ENCODE assay signal across 1 cellular context in the genomic region with DNA sequence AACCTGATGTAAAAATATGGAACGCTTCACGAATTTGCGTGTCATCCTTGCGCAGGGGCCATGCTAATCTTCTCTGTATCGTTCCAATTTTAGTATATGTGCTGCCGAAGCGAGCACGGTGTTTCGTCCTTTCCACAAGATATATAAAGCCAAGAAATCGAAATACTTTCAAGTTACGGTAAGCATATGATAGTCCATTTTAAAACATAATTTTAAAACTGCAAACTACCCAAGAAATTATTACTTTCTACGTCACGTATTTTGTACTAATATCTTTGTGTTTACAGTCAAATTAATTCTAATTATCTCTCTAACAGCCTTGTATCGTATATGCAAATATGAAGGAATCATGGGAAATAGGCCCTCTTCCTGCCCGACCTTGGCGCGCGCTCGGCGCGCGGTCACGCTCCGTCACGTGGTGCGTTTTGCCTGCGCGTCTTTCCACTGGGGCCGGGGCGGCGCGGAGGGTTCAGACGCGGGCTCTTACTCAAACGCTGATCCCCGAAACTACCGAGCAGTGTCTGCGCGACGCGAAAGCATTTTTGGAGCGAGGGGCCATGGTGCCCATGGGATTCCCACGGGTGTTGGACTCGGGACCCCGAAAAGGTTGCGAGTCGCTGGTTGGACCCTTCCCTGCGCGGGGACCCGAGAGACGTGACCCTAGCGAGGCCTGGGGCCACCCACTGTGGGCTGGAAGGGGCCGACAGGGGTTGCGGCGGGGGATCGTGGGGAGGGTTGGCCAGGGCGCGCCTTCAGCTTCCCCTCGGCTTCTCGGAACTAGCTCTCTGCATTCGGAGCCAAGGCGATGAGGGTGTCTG.
TF ChIP-seq lines count a peak whose summit lies in the region.

RNU6-1 (minus strand) TSS at position 117 of the 818 bp plus-strand sequence.

TF ChIP-seq in HepG2, 621 proteins besides CTCF, POLR2A, EP300 and RAD21 (continued from another document and continues in another):
- TF ChIP-seq REST (IDR thresholded peaks at IDR 0.05; ENCODE audit: borderline replicate concordance in 1 of 2, low read depth in 1 of 2, low read length in 2 of 2) (peak in 1 of 2 experiments; percentile 17; a peak in 1 of 4 replicates), RXRA (CRISPR knock-in tag; IDR thresholded peaks at IDR 0.05) (peak; percentile 75), ZBTB42 (CRISPR knock-in tag; IDR thresholded peaks at IDR 0.05) (no peak), FOXM1 (CRISPR knock-in tag; IDR thresholded peaks at IDR 0.05) (no peak), ERF (CRISPR knock-in tag; IDR thresholded peaks at IDR 0.05) (no peak), MNT (IDR thresholded peaks at IDR 0.05) (peak; percentile 28; the same call in 1 of the 2 replicates), ZNF792 (CRISPR knock-in tag; IDR thresholded peaks at IDR 0.05) (peak; percentile 58; the same call in 1 of the 2 replicates), ZNF18 (CRISPR knock-in tag; IDR thresholded peaks at IDR 0.05; ENCODE audit: insufficient replicate concordance) (peak; percentile 72), MYC (CRISPR knock-in tag; IDR thresholded peaks at IDR 0.05; ENCODE audit: borderline replicate concordance) (peak; percentile 79), GFI1 (CRISPR knock-in tag; IDR thresholded peaks at IDR 0.05; ENCODE audit: borderline replicate concordance) (0 out of 2 replicates have a peak, but pooled peaks have one; percentile 13), ZMYM3 (CRISPR knock-in tag; IDR thresholded peaks at IDR 0.05) (no peak), SRSF1 (optimal IDR thresholded peaks at IDR 0.05; ENCODE audit: low read depth, low read length) (peak; percentile 66), YY1 (IDR thresholded peaks at IDR 0.05; ENCODE audit: insufficient read depth, insufficient replicate concordance, low read depth, low read length) (peak; percentile 25), NR2F6 (IDR thresholded peaks at IDR 0.05) (no peak; the same call in 1 of the 2 replicates), NR2F6 (CRISPR knock-in tag; IDR thresholded peaks at IDR 0.05) (no peak), ZBTB1 (CRISPR knock-in tag; IDR thresholded peaks at IDR 0.05; ENCODE audit: borderline replicate concordance) (no peak), SALL2 (CRISPR knock-in tag; IDR thresholded peaks at IDR 0.05) (no peak), ZNF720 (CRISPR knock-in tag; IDR thresholded peaks at IDR 0.05) (no peak), ZNF616 (CRISPR knock-in tag; IDR thresholded peaks at IDR 0.05; ENCODE audit: low read depth) (no peak), POGZ (CRISPR knock-in tag; IDR thresholded peaks at IDR 0.05) (no peak), LCORL (IDR thresholded peaks at IDR 0.05) (no peak), LCORL (CRISPR knock-in tag; IDR thresholded peaks at IDR 0.05) (0 out of 2 replicates have a peak, but pooled peaks have one; percentile 39), MAZ (IDR thresholded peaks at IDR 0.05; ENCODE audit: borderline replicate concordance, low read depth, low read length) (peak; percentile 22; the same call in 1 of the 2 replicates), MAZ (CRISPR knock-in tag; IDR thresholded peaks at IDR 0.05; ENCODE audit: low read depth) (peak; percentile 32), ZSCAN21 (CRISPR knock-in tag; IDR thresholded peaks at IDR 0.05; ENCODE audit: borderline replicate concordance) (no peak), PPARG (CRISPR knock-in tag; conservative IDR thresholded peaks at IDR 0.05) (0 out of 2 replicates have a peak, but pooled peaks have one; percentile 25), ZNF891 (CRISPR knock-in tag; IDR thresholded peaks at IDR 0.05) (peak; percentile 79; the same call in 1 of the 2 replicates)
- TF ChIP-seq, protein P1, sequence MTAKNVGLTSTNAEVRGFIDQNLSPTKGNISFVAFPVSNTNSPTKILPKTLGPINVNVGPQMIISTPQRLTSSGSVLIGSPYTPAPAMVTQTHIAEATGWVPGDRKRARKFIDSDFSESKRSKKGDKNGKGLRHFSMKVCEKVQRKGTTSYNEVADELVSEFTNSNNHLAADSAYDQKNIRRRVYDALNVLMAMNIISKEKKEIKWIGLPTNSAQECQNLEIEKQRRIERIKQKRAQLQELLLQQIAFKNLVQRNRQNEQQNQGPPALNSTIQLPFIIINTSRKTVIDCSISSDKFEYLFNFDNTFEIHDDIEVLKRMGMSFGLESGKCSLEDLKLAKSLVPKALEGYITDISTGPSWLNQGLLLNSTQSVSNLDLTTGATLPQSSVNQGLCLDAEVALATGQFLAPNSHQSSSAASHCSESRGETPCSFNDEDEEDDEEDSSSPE (CRISPR knock-in tag; IDR thresholded peaks at IDR 0.05) = peak; percentile 83
- TF ChIP-seq, protein P2, sequence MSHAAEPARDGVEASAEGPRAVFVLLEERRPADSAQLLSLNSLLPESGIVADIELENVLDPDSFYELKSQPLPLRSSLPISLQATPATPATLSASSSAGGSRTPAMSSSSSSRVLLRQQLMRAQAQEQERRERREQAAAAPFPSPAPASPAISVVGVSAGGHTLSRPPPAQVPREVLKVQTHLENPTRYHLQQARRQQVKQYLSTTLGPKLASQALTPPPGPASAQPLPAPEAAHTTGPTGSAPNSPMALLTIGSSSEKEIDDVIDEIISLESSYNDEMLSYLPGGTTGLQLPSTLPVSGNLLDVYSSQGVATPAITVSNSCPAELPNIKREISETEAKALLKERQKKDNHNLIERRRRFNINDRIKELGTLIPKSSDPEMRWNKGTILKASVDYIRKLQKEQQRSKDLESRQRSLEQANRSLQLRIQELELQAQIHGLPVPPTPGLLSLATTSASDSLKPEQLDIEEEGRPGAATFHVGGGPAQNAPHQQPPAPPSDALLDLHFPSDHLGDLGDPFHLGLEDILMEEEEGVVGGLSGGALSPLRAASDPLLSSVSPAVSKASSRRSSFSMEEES (CRISPR knock-in tag; IDR thresholded peaks at IDR 0.05) = peak; percentile 93
- TF ChIP-seq, protein P3, sequence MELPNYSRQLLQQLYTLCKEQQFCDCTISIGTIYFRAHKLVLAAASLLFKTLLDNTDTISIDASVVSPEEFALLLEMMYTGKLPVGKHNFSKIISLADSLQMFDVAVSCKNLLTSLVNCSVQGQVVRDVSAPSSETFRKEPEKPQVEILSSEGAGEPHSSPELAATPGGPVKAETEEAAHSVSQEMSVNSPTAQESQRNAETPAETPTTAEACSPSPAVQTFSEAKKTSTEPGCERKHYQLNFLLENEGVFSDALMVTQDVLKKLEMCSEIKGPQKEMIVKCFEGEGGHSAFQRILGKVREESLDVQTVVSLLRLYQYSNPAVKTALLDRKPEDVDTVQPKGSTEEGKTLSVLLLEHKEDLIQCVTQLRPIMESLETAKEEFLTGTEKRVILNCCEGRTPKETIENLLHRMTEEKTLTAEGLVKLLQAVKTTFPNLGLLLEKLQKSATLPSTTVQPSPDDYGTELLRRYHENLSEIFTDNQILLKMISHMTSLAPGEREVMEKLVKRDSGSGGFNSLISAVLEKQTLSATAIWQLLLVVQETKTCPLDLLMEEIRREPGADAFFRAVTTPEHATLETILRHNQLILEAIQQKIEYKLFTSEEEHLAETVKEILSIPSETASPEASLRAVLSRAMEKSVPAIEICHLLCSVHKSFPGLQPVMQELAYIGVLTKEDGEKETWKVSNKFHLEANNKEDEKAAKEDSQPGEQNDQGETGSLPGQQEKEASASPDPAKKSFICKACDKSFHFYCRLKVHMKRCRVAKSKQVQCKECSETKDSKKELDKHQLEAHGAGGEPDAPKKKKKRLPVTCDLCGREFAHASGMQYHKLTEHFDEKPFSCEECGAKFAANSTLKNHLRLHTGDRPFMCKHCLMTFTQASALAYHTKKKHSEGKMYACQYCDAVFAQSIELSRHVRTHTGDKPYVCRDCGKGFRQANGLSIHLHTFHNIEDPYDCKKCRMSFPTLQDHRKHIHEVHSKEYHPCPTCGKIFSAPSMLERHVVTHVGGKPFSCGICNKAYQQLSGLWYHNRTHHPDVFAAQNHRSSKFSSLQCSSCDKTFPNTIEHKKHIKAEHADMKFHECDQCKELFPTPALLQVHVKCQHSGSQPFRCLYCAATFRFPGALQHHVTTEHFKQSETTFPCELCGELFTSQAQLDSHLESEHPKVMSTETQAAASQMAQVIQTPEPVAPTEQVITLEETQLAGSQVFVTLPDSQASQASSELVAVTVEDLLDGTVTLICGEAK (IDR thresholded peaks at IDR 0.05) = no peak
- TF ChIP-seq, protein P3 (CRISPR knock-in tag; IDR thresholded peaks at IDR 0.05) = peak; percentile 55; the same call in 1 of the 2 replicates
- TF ChIP-seq, protein P4, sequence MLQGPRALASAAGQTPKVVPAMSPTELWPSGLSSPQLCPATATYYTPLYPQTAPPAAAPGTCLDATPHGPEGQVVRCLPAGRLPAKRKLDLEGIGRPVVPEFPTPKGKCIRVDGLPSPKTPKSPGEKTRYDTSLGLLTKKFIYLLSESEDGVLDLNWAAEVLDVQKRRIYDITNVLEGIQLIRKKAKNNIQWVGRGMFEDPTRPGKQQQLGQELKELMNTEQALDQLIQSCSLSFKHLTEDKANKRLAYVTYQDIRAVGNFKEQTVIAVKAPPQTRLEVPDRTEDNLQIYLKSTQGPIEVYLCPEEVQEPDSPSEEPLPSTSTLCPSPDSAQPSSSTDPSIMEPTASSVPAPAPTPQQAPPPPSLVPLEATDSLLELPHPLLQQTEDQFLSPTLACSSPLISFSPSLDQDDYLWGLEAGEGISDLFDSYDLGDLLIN (CRISPR knock-in tag; IDR thresholded peaks at IDR 0.05; ENCODE audit: borderline replicate concordance) = 0 out of 2 replicates have a peak, but pooled peaks have one; percentile 31
